ENCODE assay signal across 11 cellular contexts in genomic region chr4:55303818-55304217, GRCh38. TPM values are rescaled to one million over a fixed set of nuclear protein-coding genes. Genes with fewer than 3 reads are reported as not detected.
DNase-seq lines count a peak whose midpoint lies in the region; ATAC-seq, FAIRE-seq and TF ChIP-seq lines count a peak whose summit lies in the region.
"Had no signal": no experiment of that assay in that cellular context is flagged by ENCODE, and none has a peak within 500 bp of the region (broad histone marks: within the 10 kb centered on the region; RNA-seq: fewer than 3 reads in every experiment).

No MANE protein-coding gene starts in this region.

- no peaks in the 10 kb centered on the region for H3K79me2 ChIP-seq in K562 (ENCODE audit: control insufficient read depth, insufficient read depth, low read length)

- CTCF ChIA-PET in K562 (lab: Yijun Ruan, JAX; ENCODE audit: low intra/inter-chr PET ratio), result no interaction called here

- TF ChIP-seq POLR2A in K562 (conservative IDR thresholded peaks at IDR 0.05), result no peak

- WGBS in K562 (ENCODE audit: insufficient coverage, low coverage, missing lambda C conversion rate), result 2% methylated on average over 3 of the region's 3 CpGs

- no peak overlapping the region for H3K4me2 ChIP-seq in K562 (ENCODE audit: insufficient read depth, low read length)

- no peak overlapping the region for H3K4me3 ChIP-seq in K562

- ATAC-seq in K562 (no peak), HG03025 (IDR thresholded peaks at IDR 0.05; ENCODE audit: low FRiP score, unreplicated experiment) (no peak), HG03521 (IDR thresholded peaks at IDR 0.05; ENCODE audit: unreplicated experiment) (no peak)
- ATAC-seq in stimulated activated naive CD8-positive, alpha-beta T cell treated with anti-CD3 and anti-CD28 coated beads, Interleukin-15, Interleukin-2, amounts not matched to agents 100 U/mL and 50 U/mL, for 24 hours, result no peak

- no peak for TF ChIP-seq EP300 in K562 (IDR thresholded peaks at IDR 0.05; ENCODE audit: low read length)

- no peaks in the 10 kb centered on the region for H3K27me3 ChIP-seq in K562 (ENCODE audit: control insufficient read depth in 2 of 2, insufficient read depth in 2 of 2, low read length in 2 of 2)

- POLR2A ChIA-PET in K562 (lab: Yijun Ruan, JAX), result no interaction called here

- no peaks in the 10 kb centered on the region for H4K20me1 ChIP-seq in K562 (replicated peaks; ENCODE audit: control insufficient read depth, insufficient read depth, low read length)

- BruUV-seq in K562 (replicated peaks; lab: Mats Ljungman, UMichigan), result no TSS peak

- in situ Hi-C loops in K562 (cut with MboI), result loop anchor here (25.0 kb wide), 1 partner anchor 992 kb away; no protein-coding TSS in a partner anchor

- no peaks in the 10 kb centered on the region for H3K9me3 ChIP-seq in K562 (replicated peaks; ENCODE audit: control insufficient read depth, insufficient read depth, low read depth, low read length)

- no peaks in the 10 kb centered on the region for H3K36me3 ChIP-seq in K562 (ENCODE audit: control insufficient read depth, insufficient read depth, low read length)

- H3K27ac ChIP-seq in K562 (ENCODE audit: extremely low read depth, low read depth, low read length), result no peak overlapping the region

- TF ChIP-seq RAD21 in K562 (CRISPR knock-in tag; conservative IDR thresholded peaks at IDR 0.05 in 1 of 2, IDR thresholded peaks at IDR 0.05 in 1 of 2), result no peak

- no peak overlapping the region for H3K9ac ChIP-seq in K562 (ENCODE audit: insufficient read depth in 1 of 2, low read depth in 2 of 2, low read length in 2 of 2)

- TF ChIP-seq CTCF in K562 (IDR thresholded peaks at IDR 0.05 in 2 of 3, conservative IDR thresholded peaks at IDR 0.05 in 1 of 3; ENCODE audit: insufficient read depth in 2 of 3, low read depth in 1 of 3, low read length in 3 of 3), result no peak

- no peak for FAIRE-seq in K562 (lab: Jason Lieb, UNC)

- H3K4me1 ChIP-seq in K562 (replicated peaks in 1 of 2; ENCODE audit: control insufficient read depth in 2 of 2, insufficient read depth in 2 of 2, low read length in 2 of 2), result no peaks in the 10 kb centered on the region

- H3K9me1 ChIP-seq in K562 (ENCODE audit: control insufficient read depth, insufficient read depth, low read length), result no peaks in the 10 kb centered on the region

- DNase-seq in HT-29 (ENCODE audit: low spot score) (peak; percentile 10), K562 (ENCODE audit: extremely low read depth in 1 of 4, low spot score in 3 of 4) (no peak), hepatic stellate cell (ENCODE audit: low spot score) (peak; percentile 60), stromal cell of bone marrow (ENCODE audit: low read depth) (peak; percentile 18)
- no peak for DNase-seq in stimulated activated naive CD8-positive, alpha-beta T cell treated with anti-CD3 and anti-CD28 coated beads, Interleukin-15, Interleukin-2, amounts not matched to agents 100 U/mL and 50 U/mL, for 24 hours
- DNase-seq: activated CD4-positive, alpha-beta T cell treated with anti-CD3 and anti-CD28 coated beads, Interleukin-2, amount 10 ng/mL, durations not matched to agents 7 days and 5 days; DMS53; NCI-H526 treated with DMSO at 0.1 percent for 48 hours; stimulated activated CD4-positive, alpha-beta T cell treated with anti-CD3 and anti-CD28 coated beads, Interleukin-4, amount 100 ng/mL, for 1 hour had no signal

- no peak overlapping the region for H2AFZ ChIP-seq in K562 (ENCODE audit: low read depth, low read length)

- intact Hi-C loops in K562 (cut with micrococcal nuclease), result no loop called here

TF ChIP-seq in K562, 482 proteins besides CTCF, POLR2A, EP300 and RAD21:
- TF ChIP-seq CUX1 (CRISPR knock-in tag; IDR thresholded peaks at IDR 0.05) (no peak), SPI1 (IDR thresholded peaks at IDR 0.05; ENCODE audit: borderline replicate concordance, low read depth, low read length) (peak; percentile 9; the same call in 1 of the 2 replicates), ZBTB1 (CRISPR knock-in tag; IDR thresholded peaks at IDR 0.05; ENCODE audit: borderline replicate concordance, low read depth) (no peak)

RNA-seq across cellular contexts. Expression of gene SRD5A3, which starts 42.2 kb away (rescaled TPM):
- 3.8 and 3.9 TPM in 2 replicates for total RNA-seq in HT-29 (2014; rRNA removed; shearing (Covaris generic))
- 12.9 and 19.1 TPM in 2 replicates for total RNA-seq in K562 (2011; cell fraction: chromatin; rRNA removed; ENCODE audit: low replicate concordance)
- 12.9 and 13.5 TPM in 2 replicates for total RNA-seq in K562 (2011; cell fraction: nucleolus; rRNA removed)
- total RNA-seq in K562 (2011; cell fraction: nucleoplasm; rRNA removed), result 22.7 and 23.1 TPM in 2 replicates
- total RNA-seq in K562 (2014; rRNA removed) (9.1 and 12.0 TPM in 2 replicates), K562 (2014; rRNA removed; fragmentation: Illumina TruSeq; extraction: Trizol) (15.7 and 16.2 TPM in 2 replicates), K562 (2015; rRNA removed; fragmentation: Illumina TruSeq; extraction: Trizol) (10.6 and 13.3 TPM in 2 replicates), K562 (2021) (21.6 and 21.7 TPM in 2 replicates)
- polyA plus RNA-seq in K562 (2011; rRNA removed) (34.0 and 37.0 TPM in 2 replicates), K562 (2014; fragmentation: Illumina TruSeq; extraction: Trizol) (15.0 and 17.0 TPM in 2 replicates), K562 (2014; fragmentation: Nextera tagmentation; extraction: Ambion mirVana) (1 to 10 TPM; 2.5 to 5.3 TPM), K562 (2014; rRNA removed) (10.0 and 14.1 TPM in 2 replicates)
- polyA plus RNA-seq in K562 (2011; cell fraction: cytosol; rRNA removed), result 14.5 and 26.4 TPM in 2 replicates
- 6.9 and 11.5 TPM in 2 replicates for polyA plus RNA-seq in K562 (2011; cell fraction: nucleus; rRNA removed)
- 17.2 and 29.6 TPM in 2 replicates for polyA plus RNA-seq in K562 (2012)
- 25.0 and 35.5 TPM in 2 replicates for polyA minus RNA-seq in K562 (2011; rRNA and poly(A)+ RNA removed)
- polyA minus RNA-seq in K562 (2011; cell fraction: cytosol; rRNA and poly(A)+ RNA removed), result 9.6 and 16.2 TPM in 2 replicates
- 2.2 and 3.1 TPM in 2 replicates for polyA minus RNA-seq in K562 (2011; cell fraction: nucleus; rRNA and poly(A)+ RNA removed)

Comparison
In these comparisons a context has a peak if more than half of its experiments do, and no peak if none do; other contexts are left out.
1. DNase-seq: peak in HT-29 (single experiment), hepatic stellate cell (single experiment) and stromal cell of bone marrow (single experiment); none in K562 (0 of 4) and stimulated activated naive CD8-positive, alpha-beta T cell treated with anti-CD3 and anti-CD28 coated beads, Interleukin-15, Interleukin-2, amounts not matched to agents 100 U/mL and 50 U/mL, for 24 hours (single experiment).